ENCODE assay signal across 9 cellular contexts in genomic region chr17:45096141-45096540, GRCh38. TPM values are rescaled to one million over a fixed set of nuclear protein-coding genes. Genes with fewer than 3 reads are reported as not detected.
A peak's percentile ranks its signal among the peaks of the same experiment; 100 is the strongest.
DNase-seq lines count a peak whose midpoint lies in the region; ATAC-seq and TF ChIP-seq lines count a peak whose summit lies in the region.
"Had no signal": no experiment of that assay in that cellular context is flagged by ENCODE, and none has a peak within 500 bp of the region (broad histone marks: within the 10 kb centered on the region; RNA-seq: fewer than 3 reads in every experiment).

No MANE protein-coding gene starts in this region.

- peaks cover 0 to 88% (median 0%) of the 10 kb centered on the region in 3 donors for H3K36me3 ChIP-seq in Peyer's patch

- H3K27me3 ChIP-seq in Peyer's patch: no peaks in the 10 kb centered on the region
- H3K27me3 ChIP-seq: SJSA1 had no signal

- no peak overlapping the region for H3K27ac ChIP-seq in Peyer's patch
- H3K27ac ChIP-seq: SJSA1 had no signal

- H3K4me1 ChIP-seq in Peyer's patch: peaks cover 0 to 30% (median 3%) of the 10 kb centered on the region in 4 donors

- ATAC-seq in HG02678 (IDR thresholded peaks at IDR 0.05; ENCODE audit: unreplicated experiment) (no peak), HG02588 (IDR thresholded peaks at IDR 0.05; ENCODE audit: unreplicated experiment) (no peak)

- peak; percentile 50 for DNase-seq in NCI-H82 (lab: John Stamatoyannopoulos, UW)
- DNase-seq in NCI-H82 treated with DMSO at 0.1 percent for 48 hours (lab: John Stamatoyannopoulos, UW; ENCODE audit: unreplicated experiment): no peak
- DNase-seq in Peyer's patch: no peak
- DNase-seq in fibroblast of mammary gland (ENCODE audit: low read depth): peak; percentile 51
- peak; percentile 49 for DNase-seq in superior temporal gyrus (ENCODE audit: extremely low spot score)
- no peak for DNase-seq in NCI-H187 (lab: John Stamatoyannopoulos, UW)

- TF ChIP-seq POLR2A in Peyer's patch (IDR thresholded peaks at IDR 0.05): no peak

- H3K9me3 ChIP-seq in Peyer's patch: no peaks in the 10 kb centered on the region
- H3K9me3 ChIP-seq: SJSA1 had no signal

- TF ChIP-seq CTCF in Peyer's patch (IDR thresholded peaks at IDR 0.05) (peak in 4 of 6 experiments; percentile 19 to 45 (median 32)), fibroblast of mammary gland (conservative IDR thresholded peaks at IDR 0.05; ENCODE audit: control insufficient read depth, insufficient read depth, low read depth, low read length) (peak; percentile 67)

- no peak overlapping the region for H3K4me3 ChIP-seq in Peyer's patch
- H3K4me3 ChIP-seq in fibroblast of mammary gland (ENCODE audit: control insufficient read depth, low read depth, low read length): no peak overlapping the region
- H3K4me3 ChIP-seq: SJSA1 had no signal

RNA-seq across cellular contexts. Expression of gene NMT1, which starts 35.0 kb away (rescaled TPM):
- total RNA-seq in Peyer's patch: 100 to 1,000 TPM in 1 of 4 donors, 10 to 100 TPM in 3; 60.9 to 111 (median 77.1) TPM

RNA-seq across cellular contexts. Expression of gene PLCD3, which starts 36.2 kb away (rescaled TPM):
- 10 to 100 TPM; 11.6 to 44.4 (median 18.4) TPM for total RNA-seq in Peyer's patch

RNA-seq across cellular contexts. Expression of gene ACBD4, which starts 39.3 kb away (rescaled TPM):
- 100 to 1,000 TPM in 1 of 4 donors, 10 to 100 TPM in 3; 33.8 to 124 (median 76.3) TPM for total RNA-seq in Peyer's patch

RNA-seq across cellular contexts. Expression of gene DCAKD, which starts 44.7 kb away (rescaled TPM):
- total RNA-seq in Peyer's patch: 10 to 100 TPM; 12.6 to 78.4 (median 23.2) TPM

RNA-seq across cellular contexts. Expression of gene HEXIM1, which starts 52.1 kb away (rescaled TPM):
- total RNA-seq in Peyer's patch: 10 to 100 TPM; 24.3 to 41.8 (median 31.7) TPM

Comparison
In these comparisons a context has a peak if more than half of its experiments do, and no peak if none do; other contexts are left out.
1. DNase-seq: peak in NCI-H82 (single experiment), fibroblast of mammary gland (single experiment) and superior temporal gyrus (single experiment); none in NCI-H82 treated with DMSO at 0.1 percent for 48 hours (single experiment), Peyer's patch (0 of 3) and NCI-H187 (0 of 2).